Comparison of ENCODE assay signal across 28 cellular contexts in the genomic region with DNA sequence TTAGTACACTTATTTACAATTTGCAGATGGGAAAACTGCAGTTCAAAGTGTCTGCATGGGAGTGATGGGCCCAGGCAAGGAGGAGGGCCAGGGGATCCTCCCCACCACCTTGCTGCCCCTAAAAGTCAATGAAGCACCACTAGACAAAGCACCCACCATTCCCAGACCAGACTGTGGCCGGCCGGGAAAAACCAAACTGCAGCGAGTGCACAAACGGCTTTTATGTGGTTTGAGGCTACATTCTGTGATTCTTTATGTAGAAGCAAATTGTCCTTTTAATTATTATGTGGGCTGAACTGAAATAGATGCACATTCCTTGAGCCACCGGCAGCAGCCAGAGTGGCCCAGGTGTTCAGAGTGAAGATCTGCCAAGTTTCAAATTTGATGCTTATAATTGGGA.
"Had no signal": no experiment of that assay in that cellular context is flagged by ENCODE, and none has a peak within 500 bp of the region (broad histone marks: within the 10 kb centered on the region; RNA-seq: fewer than 3 reads in every experiment).

No MANE protein-coding gene starts in this region.

- H3K36me3 Mint-ChIP-seq: activated naive CD8-positive, alpha-beta T cell treated with anti-CD3 and anti-CD28 coated beads, Interleukin-2, amount 10 ng/mL, durations not matched to agents 7 days and 5 days had no signal

- H3K27me3 Mint-ChIP-seq: activated naive CD8-positive, alpha-beta T cell treated with anti-CD3 and anti-CD28 coated beads, Interleukin-2, amount 10 ng/mL, durations not matched to agents 7 days and 5 days had no signal

- H3K4me3 ChIP-seq: adrenal gland, body of pancreas, coronary artery, K562, SK-N-MC had no signal

- H3K36me3 ChIP-seq: adrenal gland had no signal

- H3K4me1 Mint-ChIP-seq: activated naive CD8-positive, alpha-beta T cell treated with anti-CD3 and anti-CD28 coated beads, Interleukin-2, amount 10 ng/mL, durations not matched to agents 7 days and 5 days had no signal

- H3K27ac ChIP-seq: adrenal gland, body of pancreas, coronary artery, SK-N-MC had no signal

- H3K9me3 ChIP-seq: adrenal gland, body of pancreas had no signal

- H3K27ac Mint-ChIP-seq: activated CD8-positive, alpha-beta T cell treated with anti-CD3 and anti-CD28 coated beads, Interleukin-2, amount 10 ng/mL, durations not matched to agents 7 days and 5 days; activated naive CD8-positive, alpha-beta T cell treated with anti-CD3 and anti-CD28 coated beads, Interleukin-2, amount 10 ng/mL, durations not matched to agents 7 days and 5 days; T-helper 1 cell treated with Interleukin-12 subunit alpha and Interleukin-12 subunit beta and Interleukin-4 antibody, amounts not matched to agents 30 μg/mL and 1 μg/mL, for 36 hours; WTC11 had no signal

- ATAC-seq: activated CD8-positive, alpha-beta T cell treated with anti-CD3 and anti-CD28 coated beads, Interleukin-2, amount 10 ng/mL, durations not matched to agents 7 days and 5 days; body of pancreas; PC-3; Right ventricle myocardium inferior had no signal

- H3K4me3 Mint-ChIP-seq: activated CD8-positive, alpha-beta T cell treated with anti-CD3 and anti-CD28 coated beads, Interleukin-2, amount 10 ng/mL, durations not matched to agents 7 days and 5 days; activated naive CD8-positive, alpha-beta T cell treated with anti-CD3 and anti-CD28 coated beads, Interleukin-2, amount 10 ng/mL, durations not matched to agents 7 days and 5 days; T-helper 1 cell treated with Interleukin-12 subunit alpha and Interleukin-12 subunit beta and Interleukin-4 antibody, amounts not matched to agents 30 μg/mL and 1 μg/mL, for 36 hours; WTC11 had no signal

- H3K27me3 ChIP-seq: adrenal gland, body of pancreas had no signal

- H3K4me1 ChIP-seq: adrenal gland, body of pancreas had no signal

- DNase-seq: activated CD4-positive, alpha-beta T cell treated with anti-CD3 and anti-CD28 coated beads for 48 hours; activated CD4-positive, alpha-beta T cell treated with anti-CD3 and anti-CD28 coated beads, Interleukin-2, amount 50 U/mL, for 4 hours; activated CD4-positive, CD25-positive, alpha-beta regulatory T cell treated with anti-CD3 and anti-CD28 coated beads, Interleukin-2, amount 50 U/mL, for 72 hours; activated CD8-positive, alpha-beta memory T cell treated with anti-CD3 and anti-CD28 coated beads, Interleukin-2, amount 50 U/mL, for 48 hours; activated CD8-positive, alpha-beta T cell treated with anti-CD3 and anti-CD28 coated beads, Interleukin-2, amount 10 ng/mL, durations not matched to agents 7 days and 5 days; activated naive CD4-positive, alpha-beta T cell treated with anti-CD3 and anti-CD28 coated beads, Interleukin-2, amount 50 U/mL, for 16 hours; activated naive CD8-positive, alpha-beta T cell treated with anti-CD3 and anti-CD28 coated beads, Interleukin-2, amount 10 ng/mL, durations not matched to agents 7 days and 5 days; activated T-cell treated with anti-CD3 and anti-CD28 coated beads, Interleukin-2, amount 50 U/mL, for 1 hour; adrenal gland; anterior cingulate cortex; body of pancreas; central memory CD4-positive, alpha-beta T cell; Kasumi-1; NCI-H1048; NCI-H1417 treated with DMSO at 0.1 percent for 48 hours; NCI-H1694 treated with DMSO at 0.1 percent for 48 hours; NCI-H2081; NCI-H2171 treated with DMSO at 0.1 percent for 48 hours; NCI-H226; NCI-H526; NCI-H82; PC-3 had no signal
